ENCODE assay signal across 13 cellular contexts in genomic region chr18:75223687-75224347, GRCh38. TPM values are rescaled to one million over a fixed set of nuclear protein-coding genes. Genes with fewer than 3 reads are reported as not detected.
DNase-seq lines count a peak whose midpoint lies in the region; ATAC-seq and TF ChIP-seq lines count a peak whose summit lies in the region.
"Had no signal": no experiment of that assay in that cellular context is flagged by ENCODE, and none has a peak within 500 bp of the region (broad histone marks: within the 10 kb centered on the region; RNA-seq: fewer than 3 reads in every experiment).

No MANE protein-coding gene starts in this region.

- H3K27me3 ChIP-seq in HL-60 (ENCODE audit: insufficient read depth, poor library complexity, severe bottlenecking) (no peaks in the 10 kb centered on the region), osteoblast (ENCODE audit: insufficient read depth, low read length) (no peaks in the 10 kb centered on the region)

- no peaks in the 10 kb centered on the region for H3K27me3 Mint-ChIP-seq in activated naive CD4-positive, alpha-beta T cell treated with anti-CD3 and anti-CD28 coated beads for 36 hours (ENCODE audit: low read depth)
- H3K27me3 Mint-ChIP-seq: T-cell had no signal

- H3K4me1 ChIP-seq in osteoblast (ENCODE audit: insufficient read depth, low read length): peaks cover 31% of the 10 kb centered on the region

- H3K27ac ChIP-seq in HL-60 (replicated peaks) (0 out of 2 replicates have a peak overlapping the region, but pooled peaks have one; percentile 3), osteoblast (ENCODE audit: low read depth, low read length) (peak overlapping the region; percentile 51)

- no peak for ATAC-seq in GM21825 (IDR thresholded peaks at IDR 0.05; ENCODE audit: unreplicated experiment)
- ATAC-seq: activated CD8-positive, alpha-beta T cell treated with anti-CD3 and anti-CD28 coated beads, Interleukin-2, amount 10 ng/mL, durations not matched to agents 7 days and 5 days; T-cell had no signal

- H3K79me2 ChIP-seq in osteoblast (ENCODE audit: insufficient read depth, low read length): peaks cover 60% of the 10 kb centered on the region

- peak overlapping the region; percentile 58 for H3K4me2 ChIP-seq in osteoblast (ENCODE audit: insufficient read depth, low read length)

- H3K4me1 Mint-ChIP-seq in activated naive CD4-positive, alpha-beta T cell treated with anti-CD3 and anti-CD28 coated beads for 36 hours (ENCODE audit: low read depth): peaks cover 81% of the 10 kb centered on the region

- peak overlapping the region; percentile 61 for H2AFZ ChIP-seq in osteoblast (ENCODE audit: low read length)

- intact Hi-C loops in activated naive CD4-positive, alpha-beta T cell treated with anti-CD3 and anti-CD28 coated beads for 36 hours (cut with micrococcal nuclease): loop anchor here (1.0 kb wide), 1 partner anchor 9 kb away; no protein-coding TSS in a partner anchor

- CTCF ChIA-PET in activated naive CD4-positive, alpha-beta T cell treated with anti-CD3 and anti-CD28 coated beads for 36 hours (lab: Charles Lee): no interaction called here

- H3K4me3 Mint-ChIP-seq in activated naive CD4-positive, alpha-beta T cell treated with anti-CD3 and anti-CD28 coated beads for 36 hours: no peak overlapping the region
- H3K4me3 Mint-ChIP-seq: activated CD8-positive, alpha-beta T cell treated with anti-CD3 and anti-CD28 coated beads, Interleukin-2, amount 10 ng/mL, durations not matched to agents 7 days and 5 days; neural crest cell; T-cell had no signal

- peak in 1 of 2 experiments; percentile 50 for DNase-seq in HL-60 (ENCODE audit: low read depth in 1 of 2, low spot score in 1 of 2)
- DNase-seq in NCI-H524 (lab: John Stamatoyannopoulos, UW): peak; percentile 82 to 89
- peak; percentile 84 for DNase-seq in epithelial cell of proximal tubule (ENCODE audit: low read depth)
- no peak for DNase-seq in osteoblast (ENCODE audit: insufficient read length, low spot score, missing footprints)
- DNase-seq in superior temporal gyrus (ENCODE audit: extremely low spot score): no peak
- no peak for DNase-seq in NCI-H128 (lab: John Stamatoyannopoulos, UW; ENCODE audit: unreplicated experiment)
- no peak for DNase-seq in activated naive CD4-positive, alpha-beta T cell treated with anti-CD3 and anti-CD28 coated beads for 36 hours
- DNase-seq: activated CD8-positive, alpha-beta T cell treated with anti-CD3 and anti-CD28 coated beads, Interleukin-2, amount 10 ng/mL, durations not matched to agents 7 days and 5 days; stimulated activated CD4-positive, alpha-beta T cell treated with anti-CD3 and anti-CD28 coated beads, Interleukin-4, amount 100 ng/mL, for 24 hours; substantia nigra; T-cell had no signal

- H3K4me3 ChIP-seq in HL-60 (replicated peaks; ENCODE audit: insufficient read depth, low read length) (no peak overlapping the region), epithelial cell of proximal tubule (ENCODE audit: low read depth, low read length) (no peak overlapping the region), osteoblast (ENCODE audit: insufficient read depth, low read length) (no peak overlapping the region)

- no peaks in the 10 kb centered on the region for H3K36me3 ChIP-seq in osteoblast (ENCODE audit: insufficient read depth, low read length)

- no peaks in the 10 kb centered on the region for H3K9me3 Mint-ChIP-seq in activated naive CD4-positive, alpha-beta T cell treated with anti-CD3 and anti-CD28 coated beads for 36 hours
- H3K9me3 Mint-ChIP-seq: neural crest cell, T-cell had no signal

- H3K9me3 ChIP-seq in osteoblast (ENCODE audit: low read depth, low read length): no peaks in the 10 kb centered on the region

- H3K36me3 Mint-ChIP-seq in activated naive CD4-positive, alpha-beta T cell treated with anti-CD3 and anti-CD28 coated beads for 36 hours (ENCODE audit: low read depth): peaks cover 4% of the 10 kb centered on the region
- H3K36me3 Mint-ChIP-seq: T-cell had no signal

- no peaks in the 10 kb centered on the region for H4K20me1 ChIP-seq in osteoblast (ENCODE audit: insufficient read depth, low read length)

- H3K27ac Mint-ChIP-seq in activated naive CD4-positive, alpha-beta T cell treated with anti-CD3 and anti-CD28 coated beads for 36 hours: no peak overlapping the region
- H3K27ac Mint-ChIP-seq: activated CD8-positive, alpha-beta T cell treated with anti-CD3 and anti-CD28 coated beads, Interleukin-2, amount 10 ng/mL, durations not matched to agents 7 days and 5 days had no signal

- TF ChIP-seq CTCF in HL-60 (IDR thresholded peaks at IDR 0.05; ENCODE audit: insufficient read depth, low read length) (no peak), epithelial cell of proximal tubule (conservative IDR thresholded peaks at IDR 0.05; ENCODE audit: low read depth, low read length) (no peak), osteoblast (IDR thresholded peaks at IDR 0.05; ENCODE audit: extremely low read depth, low read depth, low read length) (no peak)

RNA-seq across cellular contexts. Expression of gene TSHZ1, which starts 13.2 kb away (rescaled TPM):
- total RNA-seq in epithelial cell of proximal tubule: 4.9 and 5.1 TPM in 2 replicates
- total RNA-seq in osteoblast: 8.5 and 10.5 TPM in 2 replicates
- 10 to 100 TPM; 13.8 to 14.3 TPM for total RNA-seq in activated naive CD4-positive, alpha-beta T cell treated with anti-CD3 and anti-CD28 coated beads for 36 hours

RNA-seq across cellular contexts. Expression of gene PTGR3, which starts 14.9 kb away (rescaled TPM):
- total RNA-seq in epithelial cell of proximal tubule (7.8 and 11.8 TPM in 2 replicates), osteoblast (8.3 and 10.3 TPM in 2 replicates)
- total RNA-seq in activated naive CD4-positive, alpha-beta T cell treated with anti-CD3 and anti-CD28 coated beads for 36 hours: 10 to 100 TPM; 28.4 to 33.0 TPM

Comparison
In these comparisons a context has a peak if more than half of its experiments do, and no peak if none do; other contexts are left out.
1. DNase-seq: peak in NCI-H524 (2 of 2) and epithelial cell of proximal tubule (single experiment); none in osteoblast (single experiment), superior temporal gyrus (single experiment), NCI-H128 (single experiment) and activated naive CD4-positive, alpha-beta T cell treated with anti-CD3 and anti-CD28 coated beads for 36 hours (single experiment).